8 cellular contexts compared by ENCODE assay signal in the genomic region with DNA sequence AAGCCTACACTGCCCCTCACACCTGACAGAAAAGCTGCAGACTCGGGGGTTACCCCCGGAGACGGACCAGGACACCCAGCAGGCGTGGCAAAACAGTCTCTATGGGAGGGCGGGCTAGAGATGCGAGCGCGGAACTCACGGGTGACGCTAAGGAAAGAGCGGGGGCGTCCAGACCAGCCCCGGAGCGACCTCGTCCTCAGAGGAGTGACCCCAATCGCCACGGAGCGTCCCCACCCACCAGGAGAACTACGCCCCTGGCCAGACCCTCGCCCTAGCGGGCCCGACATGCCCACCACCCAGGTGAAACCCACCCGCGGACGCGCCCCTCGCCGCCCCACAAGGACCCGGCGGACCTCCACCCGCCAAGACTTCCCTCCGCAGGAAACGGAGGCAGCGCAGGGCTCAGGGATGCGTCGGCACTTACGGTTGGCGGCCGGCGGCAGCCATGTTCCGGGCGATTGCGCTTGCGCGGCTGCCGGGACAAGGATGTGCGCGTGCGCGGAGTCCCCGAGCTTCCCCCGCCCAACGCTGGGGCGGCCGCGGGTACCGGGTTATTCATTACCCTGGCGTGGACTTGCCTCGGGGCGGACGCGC. TPM values are rescaled to one million over a fixed set of nuclear protein-coding genes. Genes with fewer than 3 reads are reported as not detected.
A peak's percentile ranks its signal among the peaks of the same experiment; 100 is the strongest.
DNase-seq lines count a peak whose midpoint lies in the region; ATAC-seq and TF ChIP-seq lines count a peak whose summit lies in the region.

A gene (minus strand): TSS at position 462 of the 594 bp plus-strand sequence. CDS start 21,286 bp downstream, outside the sequence.

- H3K4me3 ChIP-seq in esophagus muscularis mucosa, result peak within 1 kb of the TSS; percentile 74 to 98 (median 84)
- peak within 1 kb of the TSS; percentile 84 to 91 for H3K4me3 ChIP-seq in muscle layer of colon (ENCODE audit: low read depth in 1 of 2, low read length in 2 of 2)

- peaks cover 0 to 8% (median 2%) of the 10 kb centered on the region in 4 donors for H3K36me3 ChIP-seq in esophagus muscularis mucosa
- no peaks in the 10 kb centered on the region for H3K36me3 ChIP-seq in muscle layer of colon (ENCODE audit: insufficient read depth, low read length)

- ATAC-seq in GM19328 (IDR thresholded peaks at IDR 0.05; ENCODE audit: unreplicated experiment), result peak; percentile 55
- ATAC-seq in activated T-cell treated with anti-CD3 and anti-CD28 coated beads, Interleukin-2, amount 50 U/mL, for 4 hours, result peak; percentile 73 to 74

- peak within 1 kb of the TSS; percentile 79 to 88 (median 86) for H3K27ac ChIP-seq in esophagus muscularis mucosa (replicated peaks in 1 of 4)
- H3K27ac ChIP-seq in muscle layer of colon (ENCODE audit: low read depth, low read length), result peak within 1 kb of the TSS; percentile 66

- H3K9me3 Mint-ChIP-seq in activated T-cell treated with anti-CD3 and anti-CD28 coated beads, Interleukin-2, amount 50 U/mL, for 4 hours, result peaks cover 10% of the 10 kb centered on the region

- TF ChIP-seq POLR2A in esophagus muscularis mucosa (IDR thresholded peaks at IDR 0.05; ENCODE audit: low read depth), result no peak

- no peaks in the 10 kb centered on the region for H3K27me3 Mint-ChIP-seq in activated T-cell treated with anti-CD3 and anti-CD28 coated beads, Interleukin-2, amount 50 U/mL, for 4 hours (ENCODE audit: low read depth)

- peaks cover 17% of the 10 kb centered on the region for H3K4me1 Mint-ChIP-seq in activated T-cell treated with anti-CD3 and anti-CD28 coated beads, Interleukin-2, amount 50 U/mL, for 4 hours (ENCODE audit: low read depth)

- TF ChIP-seq EP300 in esophagus muscularis mucosa (IDR thresholded peaks at IDR 0.05), result no peak

- peak; percentile 78 to 85 for DNase-seq in AML-193 (lab: John Stamatoyannopoulos, UW)
- DNase-seq in HS-5 (ENCODE audit: low read depth), result peak; percentile 43
- DNase-seq in OCI-M2 (lab: John Stamatoyannopoulos, UW; ENCODE audit: unreplicated experiment), result peak; percentile 91
- DNase-seq in activated T-cell treated with anti-CD3 and anti-CD28 coated beads, Interleukin-2, amount 50 U/mL, for 4 hours, result peak; percentile 92
- peak; percentile 95 for DNase-seq in esophagus muscularis mucosa (ENCODE audit: extremely low spot score)
- DNase-seq in stimulated activated CD8-positive, alpha-beta memory T cell treated with anti-CD3 and anti-CD28 coated beads, Interleukin-4, amount 100 ng/mL, for 48 hours, result peak; percentile 98

- H3K4me3 Mint-ChIP-seq in activated T-cell treated with anti-CD3 and anti-CD28 coated beads, Interleukin-2, amount 50 U/mL, for 4 hours, result peak within 1 kb of the TSS; percentile 94

- TF ChIP-seq CTCF in esophagus muscularis mucosa (IDR thresholded peaks at IDR 0.05), result peak; percentile 9 to 22 (median 21)

- peaks cover 0 to 18% (median 10%) of the 10 kb centered on the region in 4 donors for H3K9me3 ChIP-seq in esophagus muscularis mucosa
- H3K9me3 ChIP-seq in muscle layer of colon (ENCODE audit: low read length), result no peaks in the 10 kb centered on the region

- peak within 1 kb of the TSS; percentile 84 for H3K9ac ChIP-seq in muscle layer of colon (ENCODE audit: low read length)

- WGBS in esophagus muscularis mucosa, result under 1% methylated on average over 32 of the region's 62 CpGs

- peaks cover 35 to 58% (median 46%) of the 10 kb centered on the region in 4 donors for H3K4me1 ChIP-seq in esophagus muscularis mucosa
- H3K4me1 ChIP-seq in muscle layer of colon (ENCODE audit: insufficient read depth, low read length), result peaks cover 28% of the 10 kb centered on the region

- H3K36me3 Mint-ChIP-seq in activated T-cell treated with anti-CD3 and anti-CD28 coated beads, Interleukin-2, amount 50 U/mL, for 4 hours (ENCODE audit: insufficient read depth), result peaks cover 8% of the 10 kb centered on the region

- intact Hi-C loops in esophagus muscularis mucosa (cut with DNase I), result loop anchor here (10.0 kb wide), 2 partner anchors 406 to 956 kb away; a partner anchor contains a TSS

- H3K27me3 ChIP-seq in esophagus muscularis mucosa (no peaks in the 10 kb centered on the region), muscle layer of colon (ENCODE audit: control insufficient read depth in 1 of 2, insufficient read depth in 2 of 2, low read length in 2 of 2) (no peaks in the 10 kb centered on the region)

RNA-seq across cellular contexts. Expression of the gene that starts here (rescaled TPM):
- 1 to 10 TPM; 6.3 to 8.4 (median 7.0) TPM for total RNA-seq in activated T-cell treated with anti-CD3 and anti-CD28 coated beads, Interleukin-2, amount 50 U/mL, for 4 hours
- total RNA-seq in esophagus muscularis mucosa, result 10 to 100 TPM in 2 of 4 donors, 1 to 10 TPM in 2; 8.3 to 14.0 (median 10.8) TPM

Comparison
In these comparisons a context has a peak if more than half of its experiments do, and no peak if none do; other contexts are left out.
1. Peak in every context shown above with its lines: DNase-seq, ATAC-seq, H3K4me3 ChIP-seq and H3K27ac ChIP-seq.
2. DNase-seq: peak in every context shown above with its lines; median percentile 98 in stimulated activated CD8-positive, alpha-beta memory T cell treated with anti-CD3 and anti-CD28 coated beads, Interleukin-4, amount 100 ng/mL, for 48 hours; 95 in esophagus muscularis mucosa; 92 in activated T-cell treated with anti-CD3 and anti-CD28 coated beads, Interleukin-2, amount 50 U/mL, for 4 hours; 91 in OCI-M2; 82 in AML-193; 43 in HS-5.